1 cellular context compared by ENCODE assay signal in genomic region chr7:1326511-1326785, GRCh38.
TF ChIP-seq lines count a peak whose summit lies in the region.

No MANE protein-coding gene starts in this region.

TF ChIP-seq in K562, 482 proteins besides CTCF, POLR2A, EP300 and RAD21:
- peak; percentile 50 for TF ChIP-seq ZFP36 (IDR thresholded peaks at IDR 0.05; ENCODE audit: low read depth, low read length, partially characterized antibody)
- TF ChIP-seq COPS2 (conservative IDR thresholded peaks at IDR 0.05): no peak
- no peak for TF ChIP-seq TBP (optimal IDR thresholded peaks at IDR 0.05; ENCODE audit: low read depth, low read length)
- no peak for TF ChIP-seq ZNF398 (CRISPR knock-in tag; IDR thresholded peaks at IDR 0.05)
- TF ChIP-seq ZNF224 (CRISPR knock-in tag; IDR thresholded peaks at IDR 0.05): no peak
- TF ChIP-seq KAT7 (CRISPR knock-in tag; IDR thresholded peaks at IDR 0.05; ENCODE audit: borderline replicate concordance): no peak
- no peak for TF ChIP-seq ZNF134 (CRISPR knock-in tag; conservative IDR thresholded peaks at IDR 0.05)
TF ChIP-seq in K562: peak in this region for 1.
